ENCODE assay signal across 8 cellular contexts in the genomic region with DNA sequence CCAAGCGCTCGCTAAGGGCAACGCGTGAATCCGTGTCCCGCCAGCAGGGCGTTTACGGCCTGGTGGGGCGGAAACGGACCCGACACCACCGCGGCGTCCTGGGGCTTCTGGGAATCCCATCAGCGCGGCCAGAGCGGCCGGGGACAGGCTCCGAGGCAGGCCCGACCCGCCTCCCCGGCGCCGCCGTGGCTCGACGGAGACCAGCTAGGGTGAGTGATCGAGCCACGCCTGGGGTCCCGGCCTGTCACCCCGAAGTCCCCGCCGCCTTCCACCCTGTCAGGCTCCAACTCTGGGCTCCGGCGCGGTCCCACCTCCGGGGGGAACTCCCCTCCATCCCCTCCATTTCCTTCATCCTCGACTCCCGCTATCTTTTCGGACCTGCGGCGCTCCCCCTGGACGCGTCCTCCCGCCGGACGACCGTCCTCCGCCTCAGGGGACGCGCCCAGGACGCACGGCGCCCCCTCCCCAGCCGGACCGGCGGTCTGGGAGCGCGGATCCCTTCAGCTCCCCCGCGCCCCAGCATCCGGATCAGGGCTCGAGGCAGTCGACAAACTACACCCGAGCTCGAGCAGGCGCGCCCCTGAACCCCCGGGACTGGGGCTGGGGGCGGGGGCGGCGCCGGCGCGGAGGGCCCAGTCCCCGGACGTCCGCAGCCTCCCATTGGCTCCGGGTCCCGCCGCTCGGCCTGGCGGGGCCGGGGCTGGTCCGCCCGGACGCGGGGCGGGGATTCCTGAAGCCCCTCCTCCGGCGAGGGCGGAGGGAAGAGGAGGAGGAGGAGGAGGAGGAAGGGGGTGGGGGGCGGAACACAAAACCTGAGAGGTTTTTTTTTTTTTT. TPM values are rescaled to one million over a fixed set of nuclear protein-coding genes. Genes with fewer than 3 reads are reported as not detected.
A peak's percentile ranks its signal among the peaks of the same experiment; 100 is the strongest.
DNase-seq lines count a peak whose midpoint lies in the region; ATAC-seq and TF ChIP-seq lines count a peak whose summit lies in the region.

No MANE protein-coding gene starts in this region.

- H3F3A ChIP-seq in SK-N-SH (replicated peaks; ENCODE audit: insufficient read depth): peaks cover 22% of the 10 kb centered on the region

- H3K9me3 ChIP-seq in SK-N-SH (no peaks in the 10 kb centered on the region), parathyroid adenoma (ENCODE audit: control insufficient read depth, low read length) (no peaks in the 10 kb centered on the region), tibial artery (no peaks in the 10 kb centered on the region)

- intact Hi-C loops in Right ventricle myocardium inferior (cut with DNase I) (loop anchor here (1.0 to 10.0 kb wide), 5 partner anchors 8 to 173 kb away; a partner anchor contains a TSS), tibial artery (cut with DNase I; ENCODE audit: low total_unique reads) (no loop called here)

- DNase-seq in GM10248 (ENCODE audit: extremely low spot score): peak; percentile 98
- peak; percentile 60 for DNase-seq in HFF-Myc (ENCODE audit: extremely low read depth, low read depth)
- peak; percentile 63 for DNase-seq in NCI-H1048 (lab: John Stamatoyannopoulos, UW)
- DNase-seq in SK-N-SH: peak; percentile 99
- DNase-seq in activated naive CD8-positive, alpha-beta T cell treated with anti-CD3 and anti-CD28 coated beads for 36 hours: peak; percentile 99
- peak; percentile 96 for DNase-seq in Right ventricle myocardium inferior (ENCODE audit: missing footprints)
- DNase-seq in tibial artery: peak; percentile 93 to 97

- H3K4me3 ChIP-seq in HFF-Myc (replicated peaks; ENCODE audit: low read depth, low read length) (peak overlapping the region; percentile 95), SK-N-SH (ENCODE audit: low read depth in 2 of 2, low read length in 1 of 2) (peak overlapping the region; percentile 87 to 99), parathyroid adenoma (ENCODE audit: low read depth, low read length) (peak overlapping the region; percentile 100), tibial artery (peak overlapping the region; percentile 91 to 100)

- H3K27me3 ChIP-seq in SK-N-SH (ENCODE audit: insufficient read depth) (no peaks in the 10 kb centered on the region), parathyroid adenoma (ENCODE audit: control insufficient read depth, insufficient read depth, low read length) (no peaks in the 10 kb centered on the region), tibial artery (no peaks in the 10 kb centered on the region)

- peak overlapping the region; percentile 85 for H3K27ac Mint-ChIP-seq in activated naive CD8-positive, alpha-beta T cell treated with anti-CD3 and anti-CD28 coated beads for 36 hours

- CTCF ChIA-PET in GM10248 (lab: Yijun Ruan, JAX) (interaction anchor here (1.2 to 1.8 kb wide), 2 partner anchors 93 to 171 kb away, joined by 3 to 5 read pairs; a partner anchor contains a TSS), SK-N-SH (lab: Yijun Ruan, JAX) (interaction anchor here (0.7 to 1.3 kb wide), 7 partner anchors 14 to 180 kb away, joined by 3 to 4 read pairs (median 3); a partner anchor contains a TSS)

- under 1% methylated on average over 18 of the region's 93 CpGs for WGBS in SK-N-SH (ENCODE audit: low lambda C conversion rate)

- peaks cover 64% of the 10 kb centered on the region for H3K79me2 ChIP-seq in SK-N-SH (ENCODE audit: insufficient read depth)
- H3K79me2 ChIP-seq in parathyroid adenoma: peaks cover 30% of the 10 kb centered on the region

- POLR2A ChIA-PET in GM10248 (lab: Yijun Ruan, JAX) (interaction anchor here (1.5 kb wide), 1 partner anchor 311 kb away, joined by 5 read pairs; no protein-coding TSS in a partner anchor), SK-N-SH (lab: Yijun Ruan, JAX) (interaction anchor here (0.9 kb wide), 1 partner anchor 8 kb away, joined by 3 read pairs; no protein-coding TSS in a partner anchor)

- no peak for TF ChIP-seq RAD21 in SK-N-SH (IDR thresholded peaks at IDR 0.05; ENCODE audit: low read length)

- H3K27me3 Mint-ChIP-seq in activated naive CD8-positive, alpha-beta T cell treated with anti-CD3 and anti-CD28 coated beads for 36 hours: peaks cover 3% of the 10 kb centered on the region

- H3K9ac ChIP-seq in SK-N-SH (peak overlapping the region; percentile 99), parathyroid adenoma (peak overlapping the region; percentile 93)

- H3K9me2 ChIP-seq in SK-N-SH: no peaks in the 10 kb centered on the region

- H3K36me3 Mint-ChIP-seq in activated naive CD8-positive, alpha-beta T cell treated with anti-CD3 and anti-CD28 coated beads for 36 hours: peaks cover 9% of the 10 kb centered on the region

- H2AFZ ChIP-seq in SK-N-SH (ENCODE audit: low read depth) (peak overlapping the region; percentile 91; the same call in 1 of the 2 replicates), parathyroid adenoma (peak overlapping the region; percentile 99)

- H3K36me3 ChIP-seq in SK-N-SH (replicated peaks in 1 of 2; ENCODE audit: control insufficient read depth in 1 of 2, insufficient read depth in 2 of 2, low read length in 1 of 2) (no peaks in the 10 kb centered on the region), parathyroid adenoma (ENCODE audit: control insufficient read depth, insufficient read depth, low read length) (no peaks in the 10 kb centered on the region), tibial artery (no peaks in the 10 kb centered on the region)

- no peak for TF ChIP-seq EP300 in SK-N-SH (IDR thresholded peaks at IDR 0.05; ENCODE audit: borderline replicate concordance in 1 of 2, low read depth in 1 of 2, low read length in 1 of 2)

- H3K4me2 ChIP-seq in SK-N-SH (peak overlapping the region; percentile 95), parathyroid adenoma (ENCODE audit: low read length) (peak overlapping the region; percentile 95)

- peak overlapping the region; percentile 89 to 93 for H3K27ac ChIP-seq in SK-N-SH (ENCODE audit: low read depth in 2 of 2, low read length in 1 of 2)
- H3K27ac ChIP-seq in parathyroid adenoma: peak overlapping the region; percentile 94
- H3K27ac ChIP-seq in tibial artery: peak overlapping the region; percentile 93 to 99

- H3K4me1 Mint-ChIP-seq in activated naive CD8-positive, alpha-beta T cell treated with anti-CD3 and anti-CD28 coated beads for 36 hours: peaks cover 28% of the 10 kb centered on the region

- peak overlapping the region; percentile 82 for H3K4me3 Mint-ChIP-seq in activated naive CD8-positive, alpha-beta T cell treated with anti-CD3 and anti-CD28 coated beads for 36 hours

- H4K20me1 ChIP-seq in SK-N-SH (ENCODE audit: insufficient read depth): peaks cover 15% of the 10 kb centered on the region

- H3K9me3 Mint-ChIP-seq in activated naive CD8-positive, alpha-beta T cell treated with anti-CD3 and anti-CD28 coated beads for 36 hours: no peaks in the 10 kb centered on the region

- peak; percentile 96 for ATAC-seq in Right ventricle myocardium inferior

- peaks cover 21 to 23% of the 10 kb centered on the region in 2 experiments; a peak in 2 of 4 replicates for H3K4me1 ChIP-seq in SK-N-SH (ENCODE audit: control insufficient read depth in 1 of 2, insufficient read depth in 2 of 2, low read depth in 1 of 2, low read length in 1 of 2)
- H3K4me1 ChIP-seq in parathyroid adenoma: no peaks in the 10 kb centered on the region
- H3K4me1 ChIP-seq in tibial artery: peaks cover 0 to 44% (median 32%) of the 10 kb centered on the region in 4 donors

- TF ChIP-seq CTCF in GM10248 (IDR thresholded peaks at IDR 0.05; ENCODE audit: control extremely low read depth, extremely low read depth, low read depth, missing control alignments): peak; percentile 5
- TF ChIP-seq CTCF in HFF-Myc (IDR thresholded peaks at IDR 0.05; ENCODE audit: low read depth, low read length, missing control alignments): no peak
- no peak; the same call in 1 of the 2 replicates for TF ChIP-seq CTCF in SK-N-SH (IDR thresholded peaks at IDR 0.05)
- TF ChIP-seq CTCF in parathyroid adenoma (IDR thresholded peaks at IDR 0.05): no peak
- peak; percentile 30 to 36 for TF ChIP-seq CTCF in tibial artery (IDR thresholded peaks at IDR 0.05)

TF ChIP-seq in SK-N-SH, 30 proteins besides CTCF, POLR2A, EP300 and RAD21 (continues in another document):
- TF ChIP-seq, protein P1, sequence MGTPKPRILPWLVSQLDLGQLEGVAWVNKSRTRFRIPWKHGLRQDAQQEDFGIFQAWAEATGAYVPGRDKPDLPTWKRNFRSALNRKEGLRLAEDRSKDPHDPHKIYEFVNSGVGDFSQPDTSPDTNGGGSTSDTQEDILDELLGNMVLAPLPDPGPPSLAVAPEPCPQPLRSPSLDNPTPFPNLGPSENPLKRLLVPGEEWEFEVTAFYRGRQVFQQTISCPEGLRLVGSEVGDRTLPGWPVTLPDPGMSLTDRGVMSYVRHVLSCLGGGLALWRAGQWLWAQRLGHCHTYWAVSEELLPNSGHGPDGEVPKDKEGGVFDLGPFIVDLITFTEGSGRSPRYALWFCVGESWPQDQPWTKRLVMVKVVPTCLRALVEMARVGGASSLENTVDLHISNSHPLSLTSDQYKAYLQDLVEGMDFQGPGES (IDR thresholded peaks at IDR 0.05; ENCODE audit: low read depth, low read length): peak; percentile 52; the same call in 1 of the 2 replicates
- peak; percentile 24; the same call in 1 of the 2 replicates for TF ChIP-seq YY1 (IDR thresholded peaks at IDR 0.05; ENCODE audit: low read depth)
- TF ChIP-seq, protein P2, sequence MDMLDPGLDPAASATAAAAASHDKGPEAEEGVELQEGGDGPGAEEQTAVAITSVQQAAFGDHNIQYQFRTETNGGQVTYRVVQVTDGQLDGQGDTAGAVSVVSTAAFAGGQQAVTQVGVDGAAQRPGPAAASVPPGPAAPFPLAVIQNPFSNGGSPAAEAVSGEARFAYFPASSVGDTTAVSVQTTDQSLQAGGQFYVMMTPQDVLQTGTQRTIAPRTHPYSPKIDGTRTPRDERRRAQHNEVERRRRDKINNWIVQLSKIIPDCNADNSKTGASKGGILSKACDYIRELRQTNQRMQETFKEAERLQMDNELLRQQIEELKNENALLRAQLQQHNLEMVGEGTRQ (IDR thresholded peaks at IDR 0.05; ENCODE audit: borderline replicate concordance, low read depth, low read length): no peak
- TF ChIP-seq SMC3 (IDR thresholded peaks at IDR 0.05; ENCODE audit: low read depth, low read length): no peak
- no peak for TF ChIP-seq GATA2 (CRISPR knock-in tag; IDR thresholded peaks at IDR 0.05)
- TF ChIP-seq TEAD4 (IDR thresholded peaks at IDR 0.05; ENCODE audit: borderline replicate concordance, insufficient read depth): 0 out of 2 replicates have a peak, but pooled peaks have one; percentile 19
- TF ChIP-seq NFIC (IDR thresholded peaks at IDR 0.05; ENCODE audit: borderline replicate concordance): no peak
- no peak for TF ChIP-seq RXRA (IDR thresholded peaks at IDR 0.05; ENCODE audit: borderline replicate concordance, low read depth)

RNA-seq across cellular contexts. Expression of a gene that starts 0.6 kb away (rescaled TPM):
- polyA plus RNA-seq in SK-N-SH (2012; rRNA removed): 0.75 and 1.4 TPM in 2 replicates
- 1.8 and 2.3 TPM in 2 replicates for polyA plus RNA-seq in SK-N-SH (2012; cell fraction: cytosol; rRNA removed)
- 8.4 and 12.8 TPM in 2 replicates for polyA plus RNA-seq in SK-N-SH (2012; cell fraction: nucleus; rRNA removed)
- total RNA-seq in activated naive CD8-positive, alpha-beta T cell treated with anti-CD3 and anti-CD28 coated beads for 36 hours: 10 to 100 TPM in 1 of 2 experiments, 1 to 10 TPM in 1; 8.9 to 10.2 TPM
- 8.8 TPM for total RNA-seq in Right ventricle myocardium inferior

RNA-seq across cellular contexts. Expression of a gene that starts 35.3 kb away (rescaled TPM):
- polyA plus RNA-seq in SK-N-SH (2012; rRNA removed): 0.08 TPM in 2 replicates
- polyA plus RNA-seq in SK-N-SH (2012; cell fraction: cytosol; rRNA removed): 0.05 and 0.10 TPM in 2 replicates
- polyA plus RNA-seq in SK-N-SH (2012; cell fraction: nucleus; rRNA removed): 0.20 and 0.36 TPM in 2 replicates
- total RNA-seq in activated naive CD8-positive, alpha-beta T cell treated with anti-CD3 and anti-CD28 coated beads for 36 hours: under 1 TPM; 0.19 to 0.22 TPM
- 1.2 TPM for total RNA-seq in Right ventricle myocardium inferior

Comparison
In these comparisons a context has a peak if more than half of its experiments do, and no peak if none do; other contexts are left out.
1. Peak in every context shown above with its lines: DNase-seq, ATAC-seq, H3K4me3 ChIP-seq and H3K27ac ChIP-seq.
2. CTCF ChIP-seq: peak in GM10248 (single experiment) and tibial artery (2 of 2); none in HFF-Myc (single experiment), SK-N-SH (single experiment) and parathyroid adenoma (single experiment).